Comparison of ENCODE assay signal across 11 cellular contexts in genomic region chr2:1717129-1717528, GRCh38. TPM values are rescaled to one million over a fixed set of nuclear protein-coding genes. Genes with fewer than 3 reads are reported as not detected.
A peak's percentile ranks its signal among the peaks of the same experiment; 100 is the strongest.
DNase-seq lines count a peak whose midpoint lies in the region; ATAC-seq and TF ChIP-seq lines count a peak whose summit lies in the region.
"Had no signal": no experiment of that assay in that cellular context is flagged by ENCODE, and none has a peak within 500 bp of the region (broad histone marks: within the 10 kb centered on the region; RNA-seq: fewer than 3 reads in every experiment).

No MANE protein-coding gene starts in this region.

- peaks cover 14% of the 10 kb centered on the region for H3K4me1 ChIP-seq in right cardiac atrium (ENCODE audit: control insufficient read depth, insufficient read depth, low read length)
- H3K4me1 ChIP-seq in HAP-1, result no peaks in the 10 kb centered on the region

- no peaks in the 10 kb centered on the region for H3K27me3 Mint-ChIP-seq in progenitor cell of endocrine pancreas

- H3K9me3 ChIP-seq in right cardiac atrium (ENCODE audit: control insufficient read depth, low read length) (no peaks in the 10 kb centered on the region), HAP-1 (no peaks in the 10 kb centered on the region)

- H3K27ac Mint-ChIP-seq in progenitor cell of endocrine pancreas, result peak overlapping the region; percentile 63
- H3K27ac Mint-ChIP-seq: activated T-cell treated with anti-CD3 and anti-CD28 coated beads, Interleukin-2, amount 50 U/mL, for 72 hours had no signal

- no peaks in the 10 kb centered on the region for H3K36me3 ChIP-seq in HAP-1 (replicated peaks)

- H3K4me3 ChIP-seq in right cardiac atrium (ENCODE audit: low read length) (no peak overlapping the region), HAP-1 (no peak overlapping the region)

- H3K4me1 Mint-ChIP-seq in progenitor cell of endocrine pancreas (ENCODE audit: low read depth), result peaks cover 34% of the 10 kb centered on the region

- in situ Hi-C loops in T47D (cut with HindIII; ENCODE audit: low pct_unique_long_range_greater_than_20kb, low sequenced_read_pairs), result no loop called here
- in situ Hi-C loops in HAP-1 (cut with MboI; ENCODE audit: low sequenced_read_pairs), result no loop called here

- H3K27ac ChIP-seq in C4-2B, result peak overlapping the region; percentile 44
- H3K27ac ChIP-seq in right cardiac atrium (ENCODE audit: low read length), result peak overlapping the region; percentile 71

- 38% methylated on average over 9 of the region's 9 CpGs for WGBS in right cardiac atrium

- DNase-seq in T47D (ENCODE audit: low read depth in 1 of 2, low spot score in 1 of 2), result peak; percentile 13 to 69
- peak; percentile 68 to 81 (median 73) for DNase-seq in right cardiac atrium
- DNase-seq in progenitor cell of endocrine pancreas (ENCODE audit: low spot score, unreplicated experiment), result no peak
- DNase-seq in HAP-1 (ENCODE audit: low spot score in 2 of 2), result no peak
- no peak for DNase-seq in NCI-H2029 treated with DMSO at 0.1 percent for 48 hours (lab: John Stamatoyannopoulos, UW)
- DNase-seq: activated T-cell treated with anti-CD3 and anti-CD28 coated beads, Interleukin-2, amount 50 U/mL, for 72 hours; effector CD4-positive, alpha-beta T cell; NCI-H774 had no signal

- TF ChIP-seq CTCF in C4-2B (conservative IDR thresholded peaks at IDR 0.05) (no peak), progenitor cell of endocrine pancreas (IDR thresholded peaks at IDR 0.05; ENCODE audit: unreplicated experiment) (no peak)

- no peak overlapping the region for H3K4me3 Mint-ChIP-seq in progenitor cell of endocrine pancreas (ENCODE audit: low read depth)
- H3K4me3 Mint-ChIP-seq: activated T-cell treated with anti-CD3 and anti-CD28 coated beads, Interleukin-2, amount 50 U/mL, for 72 hours had no signal

- H3K36me3 Mint-ChIP-seq in progenitor cell of endocrine pancreas (ENCODE audit: insufficient read depth), result peaks cover 1% of the 10 kb centered on the region

- ATAC-seq in right cardiac atrium (peak; percentile 81 to 88), GM18867 (IDR thresholded peaks at IDR 0.05; ENCODE audit: unreplicated experiment) (no peak), HG03354 (IDR thresholded peaks at IDR 0.05; ENCODE audit: poor library complexity, severe bottlenecking, unreplicated experiment) (no peak)
- ATAC-seq: activated T-cell treated with anti-CD3 and anti-CD28 coated beads, Interleukin-2, amount 50 U/mL, for 72 hours had no signal

- no peaks in the 10 kb centered on the region for H3K27me3 ChIP-seq in right cardiac atrium (ENCODE audit: control insufficient read depth, insufficient read depth)
- H3K27me3 ChIP-seq in HAP-1 (ENCODE audit: low read depth), result no peaks in the 10 kb centered on the region

- intact Hi-C loops in right cardiac atrium (cut with DNase I), result no loop called here

- H3K9me3 Mint-ChIP-seq in progenitor cell of endocrine pancreas (ENCODE audit: low read depth), result peaks cover 8% of the 10 kb centered on the region

RNA-seq across cellular contexts. Expression of gene PXDN, which starts 27.2 kb away (rescaled TPM):
- 10 to 100 TPM; 13.7 to 40.7 (median 22.2) TPM for total RNA-seq in right cardiac atrium
- 7.6 TPM for polyA plus RNA-seq in right cardiac atrium
- 242 and 256 TPM in 2 replicates for total RNA-seq in progenitor cell of endocrine pancreas

Comparison
In these comparisons a context has a peak if more than half of its experiments do, and no peak if none do; other contexts are left out.
1. DNase-seq: peak in T47D (2 of 2) and right cardiac atrium (3 of 3); none in progenitor cell of endocrine pancreas (single experiment), HAP-1 (0 of 2) and NCI-H2029 treated with DMSO at 0.1 percent for 48 hours (single experiment).
2. ATAC-seq: peak in right cardiac atrium (2 of 2); none in GM18867 (single experiment) and HG03354 (single experiment).